19 cellular contexts compared by ENCODE assay signal in the genomic region with DNA sequence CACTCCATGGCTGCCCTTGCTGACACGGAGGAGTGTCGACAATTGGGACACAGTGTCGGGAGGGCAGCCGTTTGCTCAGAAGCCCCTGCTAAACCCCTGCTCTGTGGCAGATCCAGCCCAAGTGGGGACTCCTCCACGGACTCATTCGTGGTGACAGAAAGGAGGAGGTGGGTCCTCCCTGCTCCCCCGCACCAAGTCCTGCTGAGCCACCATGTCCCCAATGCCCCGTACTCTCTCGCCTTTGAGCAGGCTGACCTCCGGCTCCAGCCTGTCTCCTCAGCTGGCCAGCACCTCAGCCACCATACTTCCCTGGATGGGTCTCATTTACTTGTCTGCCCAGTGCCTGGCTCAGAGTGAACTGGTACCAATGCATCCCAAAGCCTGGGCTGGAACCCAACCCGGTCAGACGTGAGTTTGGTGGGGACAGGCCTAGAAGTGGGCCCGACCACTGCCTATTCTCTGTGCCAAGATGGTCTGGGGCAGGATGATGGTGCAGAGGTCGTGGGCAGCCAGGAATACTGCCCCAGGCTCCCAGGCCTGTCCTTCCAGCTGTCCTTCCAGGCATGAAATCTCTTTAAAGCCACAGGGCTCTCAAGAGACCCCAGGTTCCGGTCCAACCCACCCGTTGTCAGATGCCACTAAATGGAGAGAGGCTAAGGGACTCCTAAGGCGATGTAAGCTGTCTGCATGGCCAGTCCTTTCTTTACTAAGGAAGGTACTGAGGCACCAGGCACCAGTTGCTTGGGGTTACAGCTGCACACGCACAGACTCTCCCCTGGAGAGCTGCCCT. TPM values are rescaled to one million over a fixed set of nuclear protein-coding genes. Genes with fewer than 3 reads are reported as not detected.
DNase-seq lines count a peak whose midpoint lies in the region; ATAC-seq and TF ChIP-seq lines count a peak whose summit lies in the region.
"Had no signal": no experiment of that assay in that cellular context is flagged by ENCODE, and none has a peak within 500 bp of the region (broad histone marks: within the 10 kb centered on the region; RNA-seq: fewer than 3 reads in every experiment).

No MANE protein-coding gene starts in this region.

- intact Hi-C loops in IMR-90 (cut with micrococcal nuclease) = no loop called here

- H3K36me3 ChIP-seq in IMR-90 (ENCODE audit: control insufficient read depth, insufficient read depth, low read length) = peaks cover 28% of the 10 kb centered on the region

- H3K4me2 ChIP-seq in IMR-90 (ENCODE audit: low read depth, low read length) = no peak overlapping the region

- H3K18ac ChIP-seq in IMR-90 (ENCODE audit: low read depth, low read length) = no peak overlapping the region

- POLR2A ChIA-PET in IMR-90 (lab: Charles Lee; ENCODE audit: unreplicated experiment) = no interaction called here

- TF ChIP-seq CTCF in IMR-90 (conservative IDR thresholded peaks at IDR 0.05; ENCODE audit: low read depth, low read length) = no peak

- H2AK9ac ChIP-seq in IMR-90 (replicated peaks; ENCODE audit: low read depth, low read length, poor library complexity) = peak overlapping the region; percentile 3

- no peak overlapping the region for H3K27ac ChIP-seq in IMR-90 (ENCODE audit: insufficient read depth, low read length)
- H3K27ac ChIP-seq: parathyroid adenoma, upper lobe of right lung had no signal

- H3K9ac ChIP-seq in IMR-90 (ENCODE audit: low read depth, low read length) = no peak overlapping the region
- H3K9ac ChIP-seq: parathyroid adenoma had no signal

- no peak overlapping the region for H3K4me3 ChIP-seq in IMR-90 (ENCODE audit: insufficient read depth, low read depth, low read length)
- H3K4me3 ChIP-seq: lung, upper lobe of right lung had no signal

- no peak overlapping the region for H4K5ac ChIP-seq in IMR-90 (ENCODE audit: low read depth, low read length)

- no peak overlapping the region for H3K4me3 Mint-ChIP-seq in activated T-cell treated with anti-CD3 and anti-CD28 coated beads, Interleukin-2, amount 50 U/mL, for 24 hours
- H3K4me3 Mint-ChIP-seq in activated T-cell treated with anti-CD3 and anti-CD28 coated beads, Interleukin-2, amount 50 U/mL, for 72 hours = no peak overlapping the region
- no peak overlapping the region for H3K4me3 Mint-ChIP-seq in effector memory CD8-positive, alpha-beta T cell
- H3K4me3 Mint-ChIP-seq in stimulated activated effector memory CD8-positive, alpha-beta T cell treated with anti-CD3 and anti-CD28 coated beads, Interleukin-12 subunit alpha, Interleukin-12 subunit beta, amount 100 ng/mL, for 72 hours = no peak overlapping the region
- H3K4me3 Mint-ChIP-seq: activated CD8-positive, alpha-beta T cell treated with anti-CD3 and anti-CD28 coated beads, Interleukin-2, amount 10 ng/mL, durations not matched to agents 7 days and 5 days; CD14-positive monocyte had no signal

- H3K4ac ChIP-seq in IMR-90 (ENCODE audit: low read depth, low read length) = no peak overlapping the region

- H3K4me1 Mint-ChIP-seq in activated T-cell treated with anti-CD3 and anti-CD28 coated beads, Interleukin-2, amount 50 U/mL, for 24 hours (ENCODE audit: low read depth) = peaks cover 43% of the 10 kb centered on the region
- H3K4me1 Mint-ChIP-seq in activated T-cell treated with anti-CD3 and anti-CD28 coated beads, Interleukin-2, amount 50 U/mL, for 72 hours (ENCODE audit: low read depth) = peaks cover 47% of the 10 kb centered on the region
- peaks cover 39 to 45% of the 10 kb centered on the region in 2 donors for H3K4me1 Mint-ChIP-seq in effector memory CD8-positive, alpha-beta T cell (ENCODE audit: low read depth in 2 of 2)
- H3K4me1 Mint-ChIP-seq in stimulated activated effector memory CD8-positive, alpha-beta T cell treated with anti-CD3 and anti-CD28 coated beads, Interleukin-12 subunit alpha, Interleukin-12 subunit beta, amount 100 ng/mL, for 72 hours = peaks cover 44% of the 10 kb centered on the region

- H4K20me1 ChIP-seq in IMR-90 (ENCODE audit: insufficient read depth, low read length) = peaks cover 64% of the 10 kb centered on the region

- no peak overlapping the region for H2BK5ac ChIP-seq in IMR-90 (ENCODE audit: low read depth, low read length, poor library complexity, severe bottlenecking)

- TF ChIP-seq POLR2A in IMR-90 (IDR thresholded peaks at IDR 0.05; ENCODE audit: low read depth, low read length) = no peak

- no peak for TF ChIP-seq RAD21 in IMR-90 (IDR thresholded peaks at IDR 0.05; ENCODE audit: low read length)

- H3K27me3 ChIP-seq in IMR-90 (ENCODE audit: control insufficient read depth, insufficient read depth, low read length) = no peaks in the 10 kb centered on the region
- H3K27me3 ChIP-seq: upper lobe of right lung had no signal

- no peak overlapping the region for H2BK120ac ChIP-seq in IMR-90 (ENCODE audit: low read depth, low read length)

- no peaks in the 10 kb centered on the region for H3K27me3 Mint-ChIP-seq in activated T-cell treated with anti-CD3 and anti-CD28 coated beads, Interleukin-2, amount 50 U/mL, for 24 hours
- no peaks in the 10 kb centered on the region for H3K27me3 Mint-ChIP-seq in activated T-cell treated with anti-CD3 and anti-CD28 coated beads, Interleukin-2, amount 50 U/mL, for 72 hours (ENCODE audit: low read depth)
- no peaks in the 10 kb centered on the region for H3K27me3 Mint-ChIP-seq in effector memory CD8-positive, alpha-beta T cell
- H3K27me3 Mint-ChIP-seq: stimulated activated naive CD8-positive, alpha-beta T cell treated with anti-CD3 and anti-CD28 coated beads, Interleukin-15, amount 100 ng/mL, for 72 hours had no signal

- no peak overlapping the region for H4K8ac ChIP-seq in IMR-90 (ENCODE audit: low read depth in 2 of 2, low read length in 2 of 2)

- H2BK15ac ChIP-seq in IMR-90 (ENCODE audit: low read depth, low read length) = no peak overlapping the region

- ATAC-seq in activated T-cell treated with anti-CD3 and anti-CD28 coated beads, Interleukin-2, amount 50 U/mL, for 72 hours (replicated peaks in 1 of 2) = no peak
- no peak for ATAC-seq in IMR-90 (ENCODE audit: low read depth)
- ATAC-seq in effector memory CD8-positive, alpha-beta T cell (replicated peaks) = no peak
- ATAC-seq in stimulated activated effector memory CD8-positive, alpha-beta T cell treated with anti-CD3 and anti-CD28 coated beads, Interleukin-12 subunit alpha, Interleukin-12 subunit beta, amount 100 ng/mL, for 72 hours = no peak
- no peak for ATAC-seq in HG02798 (IDR thresholded peaks at IDR 0.05; ENCODE audit: poor library complexity, unreplicated experiment)
- ATAC-seq: activated CD8-positive, alpha-beta T cell treated with anti-CD3 and anti-CD28 coated beads, Interleukin-2, amount 10 ng/mL, durations not matched to agents 7 days and 5 days; stimulated activated naive CD8-positive, alpha-beta T cell treated with anti-CD3 and anti-CD28 coated beads, Interleukin-15, amount 100 ng/mL, for 72 hours; upper lobe of right lung had no signal

- H3K27ac Mint-ChIP-seq in activated T-cell treated with anti-CD3 and anti-CD28 coated beads, Interleukin-2, amount 50 U/mL, for 24 hours = peak overlapping the region; percentile 89
- no peak overlapping the region for H3K27ac Mint-ChIP-seq in activated T-cell treated with anti-CD3 and anti-CD28 coated beads, Interleukin-2, amount 50 U/mL, for 72 hours
- H3K27ac Mint-ChIP-seq in effector memory CD8-positive, alpha-beta T cell = peak overlapping the region; percentile 76 to 84
- peak overlapping the region; percentile 77 for H3K27ac Mint-ChIP-seq in stimulated activated effector memory CD8-positive, alpha-beta T cell treated with anti-CD3 and anti-CD28 coated beads, Interleukin-12 subunit alpha, Interleukin-12 subunit beta, amount 100 ng/mL, for 72 hours
- H3K27ac Mint-ChIP-seq: activated CD8-positive, alpha-beta T cell treated with anti-CD3 and anti-CD28 coated beads, Interleukin-2, amount 10 ng/mL, durations not matched to agents 7 days and 5 days had no signal

- peaks cover 20 to 68% of the 10 kb centered on the region in 2 experiments for H3K79me1 ChIP-seq in IMR-90 (ENCODE audit: low read depth in 1 of 2, low read length in 2 of 2)

- 88% methylated on average over 5 of the region's 18 CpGs; no CpG with 5 or more reads in 1 of the 2 experiments for WGBS in IMR-90 (ENCODE audit: extremely low coverage in 2 of 2, insufficient read length in 1 of 2), 2 experiments

- DNase-seq in activated T-cell treated with anti-CD3 and anti-CD28 coated beads, Interleukin-2, amount 50 U/mL, for 24 hours = no peak
- DNase-seq in activated T-cell treated with anti-CD3 and anti-CD28 coated beads, Interleukin-2, amount 50 U/mL, for 72 hours = no peak
- no peak for DNase-seq in IMR-90
- no peak for DNase-seq in effector memory CD8-positive, alpha-beta T cell
- no peak for DNase-seq in stimulated activated effector memory CD8-positive, alpha-beta T cell treated with anti-CD3 and anti-CD28 coated beads, Interleukin-12 subunit alpha, Interleukin-12 subunit beta, amount 100 ng/mL, for 72 hours (ENCODE audit: low spot score in 2 of 2)
- DNase-seq in T-helper 1 cell = no peak
- no peak for DNase-seq in DMS79 (lab: John Stamatoyannopoulos, UW)
- DNase-seq: activated CD8-positive, alpha-beta T cell treated with anti-CD3 and anti-CD28 coated beads, Interleukin-2, amount 10 ng/mL, durations not matched to agents 7 days and 5 days; GDM1; NCI-H526 treated with DMSO at 0.1 percent for 48 hours; SIG-M5; stimulated activated CD4-positive, alpha-beta T cell treated with anti-CD3 and anti-CD28 coated beads, Interleukin-1b, Interleukin-23, amount 100 ng/mL, for 48 hours; T-helper 2 cell had no signal

- in situ Hi-C loops in IMR-90 (cut with MboI; ENCODE audit: low sequenced_read_pairs) = loop anchor here (10.0 to 25.0 kb wide), 2 partner anchors 245 to 437 kb away; no protein-coding TSS in a partner anchor

- no peak overlapping the region for H3K56ac ChIP-seq in IMR-90 (ENCODE audit: extremely low read depth, insufficient read depth, low read length)

- dilution Hi-C loops in IMR-90 (cut with HindIII; ENCODE audit: low sequenced_read_pairs, unreplicated experiment) = no loop called here

- no peak overlapping the region for H2AK5ac ChIP-seq in IMR-90 (ENCODE audit: low read depth, low read length)

- no peak overlapping the region for H2BK20ac ChIP-seq in IMR-90 (ENCODE audit: low read depth, low read length)

- no peak overlapping the region for H2AFZ ChIP-seq in IMR-90 (replicated peaks; ENCODE audit: low read length, poor library complexity)
- H2AFZ ChIP-seq: parathyroid adenoma had no signal

- H3K9me3 Mint-ChIP-seq in activated T-cell treated with anti-CD3 and anti-CD28 coated beads, Interleukin-2, amount 50 U/mL, for 24 hours = no peaks in the 10 kb centered on the region
- H3K9me3 Mint-ChIP-seq in activated T-cell treated with anti-CD3 and anti-CD28 coated beads, Interleukin-2, amount 50 U/mL, for 72 hours = no peaks in the 10 kb centered on the region
- H3K9me3 Mint-ChIP-seq in effector memory CD8-positive, alpha-beta T cell = no peaks in the 10 kb centered on the region
- H3K9me3 Mint-ChIP-seq in stimulated activated effector memory CD8-positive, alpha-beta T cell treated with anti-CD3 and anti-CD28 coated beads, Interleukin-12 subunit alpha, Interleukin-12 subunit beta, amount 100 ng/mL, for 72 hours = no peaks in the 10 kb centered on the region
- H3K9me3 Mint-ChIP-seq: CD14-positive monocyte; stimulated activated naive CD8-positive, alpha-beta T cell treated with anti-CD3 and anti-CD28 coated beads, Interleukin-15, amount 100 ng/mL, for 72 hours had no signal

- H3K9me3 ChIP-seq in IMR-90 (ENCODE audit: control insufficient read depth, insufficient read depth, low read length) = no peaks in the 10 kb centered on the region
- H3K9me3 ChIP-seq: upper lobe of right lung had no signal

- CTCF ChIA-PET in IMR-90 (lab: Yijun Ruan, JAX) = interaction anchor here (1.4 kb wide), 1 partner anchor 98 kb away, joined by 4 read pairs; no protein-coding TSS in a partner anchor

- peaks cover 69% of the 10 kb centered on the region for H3K36me3 Mint-ChIP-seq in activated T-cell treated with anti-CD3 and anti-CD28 coated beads, Interleukin-2, amount 50 U/mL, for 24 hours (ENCODE audit: low read depth)
- H3K36me3 Mint-ChIP-seq in activated T-cell treated with anti-CD3 and anti-CD28 coated beads, Interleukin-2, amount 50 U/mL, for 72 hours (ENCODE audit: insufficient read depth in 2 of 2) = peaks cover 6 to 26% of the 10 kb centered on the region in 2 donors
- H3K36me3 Mint-ChIP-seq in effector memory CD8-positive, alpha-beta T cell (ENCODE audit: insufficient read depth) = peaks cover 43% of the 10 kb centered on the region
- peaks cover 70% of the 10 kb centered on the region for H3K36me3 Mint-ChIP-seq in stimulated activated effector memory CD8-positive, alpha-beta T cell treated with anti-CD3 and anti-CD28 coated beads, Interleukin-12 subunit alpha, Interleukin-12 subunit beta, amount 100 ng/mL, for 72 hours

- no peak overlapping the region for H3K14ac ChIP-seq in IMR-90 (replicated peaks; ENCODE audit: low read depth, low read length)

- H3K9me1 ChIP-seq in IMR-90 (ENCODE audit: insufficient read depth, low read length) = no peaks in the 10 kb centered on the region

- no peak overlapping the region for H4K91ac ChIP-seq in IMR-90 (ENCODE audit: insufficient read depth, low read depth, low read length)

- BruUV-seq in IMR-90 (replicated peaks; lab: Mats Ljungman, UMichigan) = no TSS peak

- H3K4me1 ChIP-seq in IMR-90 (ENCODE audit: control insufficient read depth, insufficient read depth, low read length) = no peaks in the 10 kb centered on the region; the same call in 1 of the 2 replicates

- no peak overlapping the region for H3K23ac ChIP-seq in IMR-90 (ENCODE audit: low read depth, low read length)

RNA-seq across cellular contexts. Expression of gene CBX6, which starts 4.3 kb away (rescaled TPM):
- 100 to 1,000 TPM; 116 to 124 TPM for total RNA-seq in activated T-cell treated with anti-CD3 and anti-CD28 coated beads, Interleukin-2, amount 50 U/mL, for 72 hours
- total RNA-seq in IMR-90 (2012; rRNA removed) = 15.2 and 17.5 TPM in 2 replicates
- polyA plus RNA-seq in IMR-90 (2012; rRNA removed) = 19.0 and 19.9 TPM in 2 replicates
- 9.6 and 14.6 TPM in 2 replicates for polyA plus RNA-seq in IMR-90 (2012; cell fraction: cytosol; rRNA removed)
- 26.7 and 45.8 TPM in 2 replicates for polyA plus RNA-seq in IMR-90 (2012; cell fraction: nucleus; rRNA removed; ENCODE audit: low replicate concordance)

RNA-seq across cellular contexts. Expression of gene NPTXR, which starts 23.9 kb away (rescaled TPM):
- total RNA-seq in activated T-cell treated with anti-CD3 and anti-CD28 coated beads, Interleukin-2, amount 50 U/mL, for 72 hours = 1 to 10 TPM; 6.3 to 6.4 TPM
- total RNA-seq in IMR-90 (2012; rRNA removed) = 0.28 and 0.36 TPM in 2 replicates
- 1.8 and 2.2 TPM in 2 replicates for polyA plus RNA-seq in IMR-90 (2012; rRNA removed)
- 1.3 and 2.3 TPM in 2 replicates for polyA plus RNA-seq in IMR-90 (2012; cell fraction: cytosol; rRNA removed)
- polyA plus RNA-seq in IMR-90 (2012; cell fraction: nucleus; rRNA removed; ENCODE audit: low replicate concordance) = 1.4 and 1.6 TPM in 2 replicates
- polyA plus RNA-seq: CD14-positive monocyte had no signal
